Comparison of ENCODE assay signal across 12 cellular contexts in genomic region chr14:93736378-93737014, GRCh38. TPM values are rescaled to one million over a fixed set of nuclear protein-coding genes. Genes with fewer than 3 reads are reported as not detected.
DNase-seq lines count a peak whose midpoint lies in the region; ATAC-seq and TF ChIP-seq lines count a peak whose summit lies in the region.
"Had no signal": no experiment of that assay in that cellular context is flagged by ENCODE, and none has a peak within 500 bp of the region (broad histone marks: within the 10 kb centered on the region; RNA-seq: fewer than 3 reads in every experiment).

No MANE protein-coding gene starts in this region.

- H3K9me3 ChIP-seq in DOHH2 (ENCODE audit: control insufficient read depth, insufficient read depth, low read length) (no peaks in the 10 kb centered on the region), HCT116 (ENCODE audit: control insufficient read depth in 1 of 2, insufficient read depth in 1 of 2, low read depth in 1 of 2, low read length in 2 of 2) (no peaks in the 10 kb centered on the region), WERI-Rb-1 (ENCODE audit: severe bottlenecking) (no peaks in the 10 kb centered on the region), lower lobe of right lung (no peaks in the 10 kb centered on the region)

- no peak overlapping the region for H2AFZ ChIP-seq in HCT116 (ENCODE audit: low read depth, low read length, poor library complexity, severe bottlenecking)

- TF ChIP-seq CTCF in DOHH2 (IDR thresholded peaks at IDR 0.05; ENCODE audit: low read depth, low read length, poor library complexity, severe bottlenecking): peak; percentile 23
- peak in 2 of 3 experiments; percentile 46 to 47; a peak in 5 of 6 replicates for TF ChIP-seq CTCF in HCT116 (IDR thresholded peaks at IDR 0.05 in 2 of 3, conservative IDR thresholded peaks at IDR 0.05 in 1 of 3; ENCODE audit: borderline replicate concordance in 1 of 3, insufficient read depth in 1 of 3, low read depth in 2 of 3, low read length in 2 of 3)
- TF ChIP-seq CTCF in WERI-Rb-1 (IDR thresholded peaks at IDR 0.05; ENCODE audit: low read depth, low read length): peak; percentile 62
- TF ChIP-seq CTCF in lower lobe of right lung (IDR thresholded peaks at IDR 0.05): peak; percentile 10

- intact Hi-C loops in HCT116 (cut with micrococcal nuclease) (loop anchor here (1.0 kb wide), 1 partner anchor 170 kb away; no protein-coding TSS in a partner anchor), lower lobe of right lung (cut with DNase I) (no loop called here)

- H3K27ac ChIP-seq in DOHH2 (ENCODE audit: low read depth, low read length) (no peak overlapping the region), HCT116 (ENCODE audit: low read depth, low read length) (no peak overlapping the region), WERI-Rb-1 (no peak overlapping the region), lower lobe of right lung (no peak overlapping the region)

- H3K4me2 ChIP-seq in DOHH2 (ENCODE audit: low read length): no peak overlapping the region
- H3K4me2 ChIP-seq in HCT116 (ENCODE audit: low read length): no peak overlapping the region

- no peaks in the 10 kb centered on the region for H4K20me1 ChIP-seq in DOHH2 (ENCODE audit: control insufficient read depth, insufficient read depth, low read depth, low read length)
- no peaks in the 10 kb centered on the region for H4K20me1 ChIP-seq in HCT116 (ENCODE audit: insufficient read depth)

- H3K4me1 ChIP-seq in DOHH2 (ENCODE audit: control insufficient read depth, low read length): no peaks in the 10 kb centered on the region
- peaks cover 0 to 20% of the 10 kb centered on the region in 2 experiments; a peak in 1 of 4 replicates for H3K4me1 ChIP-seq in HCT116 (ENCODE audit: control insufficient read depth in 1 of 2, insufficient read depth in 2 of 2, low read length in 2 of 2)
- H3K4me1 ChIP-seq in lower lobe of right lung: no peaks in the 10 kb centered on the region

- H3K36me3 ChIP-seq in DOHH2 (ENCODE audit: control insufficient read depth, low read length): no peaks in the 10 kb centered on the region
- no peaks in the 10 kb centered on the region for H3K36me3 ChIP-seq in HCT116 (ENCODE audit: control insufficient read depth in 1 of 2, insufficient read depth in 2 of 2, low read length in 2 of 2)
- H3K36me3 ChIP-seq in WERI-Rb-1: no peaks in the 10 kb centered on the region
- no peaks in the 10 kb centered on the region for H3K36me3 ChIP-seq in lower lobe of right lung

- POLR2A ChIA-PET in HCT116 (lab: Charles Lee): no interaction called here

- no peak for DNase-seq in HCT116 (ENCODE audit: low read depth, low spot score)
- DNase-seq in WERI-Rb-1: peak; percentile 26
- DNase-seq in lower lobe of right lung: no peak
- no peak for DNase-seq in kidney tubule cell (ENCODE audit: low spot score)
- DNase-seq in GM03348 (ENCODE audit: low spot score): no peak
- DNase-seq in stimulated activated CD4-positive, alpha-beta T cell treated with anti-CD3 and anti-CD28 coated beads, Interleukin-1b, Interleukin-23, amount 100 ng/mL, for 48 hours: no peak
- DNase-seq in T-helper 2 cell: no peak
- DNase-seq: central memory CD4-positive, alpha-beta T cell; NCI-H1092; stimulated activated naive CD8-positive, alpha-beta T cell treated with anti-CD3 and anti-CD28 coated beads, Interleukin-15, amount 100 ng/mL, for 72 hours had no signal

- H3K9me2 ChIP-seq in DOHH2 (replicated peaks; ENCODE audit: control insufficient read depth, low read length): no peaks in the 10 kb centered on the region
- no peaks in the 10 kb centered on the region for H3K9me2 ChIP-seq in HCT116 (ENCODE audit: insufficient read depth)

- TF ChIP-seq POLR2A in HCT116 (IDR thresholded peaks at IDR 0.05; ENCODE audit: borderline replicate concordance, extremely low read depth, insufficient read depth, insufficient read length): no peak

- no peak for TF ChIP-seq RAD21 in HCT116 (IDR thresholded peaks at IDR 0.05; ENCODE audit: low read depth)

- CTCF ChIA-PET in HCT116 (lab: Charles Lee): no interaction called here

- RAD21 ChIA-PET in HCT116 (lab: Charles Lee; ENCODE audit: low non-redundant PET in 1 of 2, low total read pairs in 2 of 2, uncharacterized antibody in 2 of 2, unreplicated experiment in 2 of 2): no interaction called here

- H3K4me3 ChIP-seq in DOHH2 (ENCODE audit: low read length): no peak overlapping the region
- no peak overlapping the region for H3K4me3 ChIP-seq in HCT116 (replicated peaks in 1 of 2; ENCODE audit: low read depth in 1 of 2, low read length in 2 of 2)
- no peak overlapping the region for H3K4me3 ChIP-seq in WERI-Rb-1 (ENCODE audit: low read depth, low read length)
- H3K4me3 ChIP-seq in lower lobe of right lung: no peak overlapping the region

- ATAC-seq in HCT116 (peak; percentile 63), lower lobe of right lung (no peak)
- ATAC-seq: stimulated activated naive CD8-positive, alpha-beta T cell treated with anti-CD3 and anti-CD28 coated beads, Interleukin-15, amount 100 ng/mL, for 72 hours had no signal

- BruUV-seq in HCT116 (replicated peaks; lab: Mats Ljungman, UMichigan): no TSS peak

- H3K27me3 ChIP-seq in DOHH2 (ENCODE audit: control insufficient read depth, low read length) (no peaks in the 10 kb centered on the region), HCT116 (ENCODE audit: insufficient read depth, low read length) (no peaks in the 10 kb centered on the region), WERI-Rb-1 (ENCODE audit: insufficient read depth, low read depth, severe bottlenecking) (no peaks in the 10 kb centered on the region), lower lobe of right lung (ENCODE audit: low read depth) (peaks cover 4% of the 10 kb centered on the region)

- H3F3A ChIP-seq in DOHH2 (ENCODE audit: control insufficient read depth, insufficient read depth): no peaks in the 10 kb centered on the region

- no peaks in the 10 kb centered on the region for H3K79me2 ChIP-seq in DOHH2 (ENCODE audit: control insufficient read depth, low read length)
- no peaks in the 10 kb centered on the region for H3K79me2 ChIP-seq in HCT116 (ENCODE audit: insufficient read depth, low read length)

- no peak overlapping the region for H3K9ac ChIP-seq in HCT116 (ENCODE audit: low read length)

TF ChIP-seq in HCT116, 20 proteins besides CTCF, POLR2A, EP300 and RAD21:
- no peak for TF ChIP-seq REST (IDR thresholded peaks at IDR 0.05; ENCODE audit: low read depth)
- no peak for TF ChIP-seq ZFX (IDR thresholded peaks at IDR 0.05)
- TF ChIP-seq ATF3 (IDR thresholded peaks at IDR 0.05): no peak
- no peak for TF ChIP-seq SRF (IDR thresholded peaks at IDR 0.05; ENCODE audit: low read depth)
- no peak for TF ChIP-seq EGR1 (IDR thresholded peaks at IDR 0.05; ENCODE audit: low read depth)
- TF ChIP-seq CBX3 (IDR thresholded peaks at IDR 0.05; ENCODE audit: low read depth): no peak
- no peak for TF ChIP-seq JUND (IDR thresholded peaks at IDR 0.05)
- no peak for TF ChIP-seq YY1 (IDR thresholded peaks at IDR 0.05; ENCODE audit: extremely low read depth, insufficient replicate concordance, low read depth, low read length)
- no peak for TF ChIP-seq ZNF274 (IDR thresholded peaks at IDR 0.05; ENCODE audit: low read depth, low read length)
- TF ChIP-seq MAX (IDR thresholded peaks at IDR 0.05): no peak
- no peak for TF ChIP-seq CEBPB (IDR thresholded peaks at IDR 0.05; ENCODE audit: low read depth)
- TF ChIP-seq POLR2AphosphoS5 (IDR thresholded peaks at IDR 0.05; ENCODE audit: low read depth, low read length): no peak
- TF ChIP-seq FOSL1 (IDR thresholded peaks at IDR 0.05; ENCODE audit: low read depth): no peak
- TF ChIP-seq EZH2phosphoT487 (IDR thresholded peaks at IDR 0.05; ENCODE audit: borderline replicate concordance): no peak

RNA-seq across cellular contexts. Expression of gene PRIMA1, which starts 51.8 kb away (rescaled TPM):
- 1.5 TPM for total RNA-seq in HCT116 (2021; ENCODE audit: unreplicated experiment)
- 1.4 and 1.6 TPM in 2 replicates for polyA plus RNA-seq in HCT116 (2012)
- 3.0 TPM for total RNA-seq in lower lobe of right lung
- total RNA-seq: epithelial cell of proximal tubule had no signal

Comparison
In these comparisons a context has a peak if more than half of its experiments do, and no peak if none do; other contexts are left out.
1. CTCF ChIP-seq: peak in every context shown above with its lines; median percentile 62 in WERI-Rb-1; 46 in HCT116; 23 in DOHH2; 10 in lower lobe of right lung.